In genomic region chr20:33503564-33503963, GRCh38 we compare ENCODE assay signal across 25 cellular contexts.
"Had no signal": no experiment of that assay in that cellular context is flagged by ENCODE, and none has a peak within 500 bp of the region (broad histone marks: within the 10 kb centered on the region; RNA-seq: fewer than 3 reads in every experiment).

No MANE protein-coding gene starts in this region.

- DNase-seq: KG1, MV-4-11, NCI-H1048, NCI-H1105, NCI-H1417, NCI-H1436 treated with DMSO at 0.1 percent for 48 hours, NCI-H1694, NCI-H2029, NCI-H2081 treated with DMSO at 0.1 percent for 48 hours, NCI-H2171, NCI-H226, NCI-H446, NCI-H510A, NCI-H524 treated with DMSO at 0.1 percent for 48 hours, NCI-H69, NCI-H774, OCI-M1, PC-9, Peyer's patch, SHP77 treated with DMSO at 0.1 percent for 48 hours had no signal

- H3K36me3 ChIP-seq: Peyer's patch, SJSA1 had no signal

- H2AFZ ChIP-seq: PC-9 had no signal

- H3K4me3 ChIP-seq: PC-9, Peyer's patch, SJSA1, SK-N-MC had no signal

- H3K4me2 ChIP-seq: PC-9 had no signal

- ATAC-seq: Right ventricle myocardium inferior had no signal

- H3K27me3 ChIP-seq: Peyer's patch, SJSA1 had no signal

- H3K27ac ChIP-seq: HL-60, PC-9, Peyer's patch, SJSA1, SK-N-MC had no signal

- H3K9me3 ChIP-seq: Peyer's patch, SJSA1 had no signal

- H3K4me1 ChIP-seq: Peyer's patch, SJSA1 had no signal

- FAIRE-seq: HTR-8/SVneo had no signal
